ENCODE assay signal across 16 cellular contexts in genomic region chr10:87702260-87702972, GRCh38. TPM values are rescaled to one million over a fixed set of nuclear protein-coding genes. Genes with fewer than 3 reads are reported as not detected.
DNase-seq lines count a peak whose midpoint lies in the region; ATAC-seq and TF ChIP-seq lines count a peak whose summit lies in the region.
"Had no signal": no experiment of that assay in that cellular context is flagged by ENCODE, and none has a peak within 500 bp of the region (broad histone marks: within the 10 kb centered on the region; RNA-seq: fewer than 3 reads in every experiment).

No MANE protein-coding gene starts in this region.

- no peaks in the 10 kb centered on the region for H4K20me1 ChIP-seq in GM23338 (replicated peaks; ENCODE audit: insufficient read depth)

- H3K79me2 ChIP-seq in GM23338 (replicated peaks; ENCODE audit: insufficient read depth), result no peaks in the 10 kb centered on the region

- H3K9me3 ChIP-seq in RWPE2 (ENCODE audit: severe bottlenecking) (no peaks in the 10 kb centered on the region), subcutaneous abdominal adipose tissue (ENCODE audit: control insufficient read depth in 5 of 5, low read length in 5 of 5) (no peaks in the 10 kb centered on the region)
- no peaks in the 10 kb centered on the region for H3K9me3 ChIP-seq in naive thymus-derived CD4-positive, alpha-beta T cell (ENCODE audit: control insufficient read depth in 2 of 3, low read length in 3 of 3)

- no peaks in the 10 kb centered on the region for H3K36me3 Mint-ChIP-seq in GM23338 (ENCODE audit: low read depth)
- H3K36me3 Mint-ChIP-seq in naive thymus-derived CD4-positive, alpha-beta T cell, result no peaks in the 10 kb centered on the region
- H3K36me3 Mint-ChIP-seq: CD14-positive monocyte had no signal

- H3K27me3 ChIP-seq in GM23338 (ENCODE audit: insufficient read depth) (no peaks in the 10 kb centered on the region), RWPE2 (ENCODE audit: insufficient read depth, poor library complexity, severe bottlenecking) (no peaks in the 10 kb centered on the region), subcutaneous abdominal adipose tissue (ENCODE audit: control insufficient read depth in 5 of 5, insufficient read depth in 4 of 5, low read length in 5 of 5) (no peaks in the 10 kb centered on the region)
- H3K27me3 ChIP-seq in naive thymus-derived CD4-positive, alpha-beta T cell (ENCODE audit: control insufficient read depth in 2 of 2, insufficient read depth in 2 of 2, low read length in 2 of 2), result no peaks in the 10 kb centered on the region

- no peaks in the 10 kb centered on the region for H3K36me3 ChIP-seq in GM23338 (ENCODE audit: insufficient read depth)
- no peaks in the 10 kb centered on the region for H3K36me3 ChIP-seq in RWPE2 (ENCODE audit: low read depth)
- peaks cover 0 to 5% (median 0%) of the 10 kb centered on the region in 5 donors for H3K36me3 ChIP-seq in subcutaneous abdominal adipose tissue (ENCODE audit: control insufficient read depth in 5 of 5, insufficient read depth in 5 of 5, low read length in 5 of 5)
- no peaks in the 10 kb centered on the region for H3K36me3 ChIP-seq in naive thymus-derived CD4-positive, alpha-beta T cell (ENCODE audit: control insufficient read depth in 2 of 3, insufficient read depth in 3 of 3, low read length in 3 of 3)

- H2AFZ ChIP-seq in GM23338, result no peak overlapping the region

- peaks cover 4% of the 10 kb centered on the region for H3K27me3 Mint-ChIP-seq in GM23338 (ENCODE audit: insufficient read depth, low read depth, poor library complexity)
- peaks cover 0 to 16% (median 13%) of the 10 kb centered on the region in 5 donors for H3K27me3 Mint-ChIP-seq in naive thymus-derived CD4-positive, alpha-beta T cell

- H3F3A ChIP-seq in GM23338 (replicated peaks; ENCODE audit: low read depth), result no peaks in the 10 kb centered on the region

- H3K27ac ChIP-seq in GM23338 (ENCODE audit: low read depth) (no peak overlapping the region; the same call in 1 of the 2 replicates), RWPE2 (ENCODE audit: poor library complexity, severe bottlenecking) (peak overlapping the region; percentile 65), subcutaneous abdominal adipose tissue (ENCODE audit: low read depth, low read length) (peak overlapping the region; percentile 45)
- H3K27ac ChIP-seq in naive thymus-derived CD4-positive, alpha-beta T cell (ENCODE audit: low read depth, low read length), result no peak overlapping the region

- DNase-seq in GM23338 (ENCODE audit: low spot score) (no peak), RWPE2 (ENCODE audit: low spot score) (no peak), left colon (peak in 1 of 2 donors; percentile 21), inferior parietal cortex (ENCODE audit: extremely low spot score) (no peak)
- no peak for DNase-seq in naive thymus-derived CD4-positive, alpha-beta T cell
- DNase-seq: AML-193, H9, KG1, NCI-H1436, NCI-H2029 treated with DMSO at 0.1 percent for 48 hours, SHP77 had no signal

- H3K4me3 ChIP-seq in GM23338 (no peak overlapping the region), RWPE2 (ENCODE audit: severe bottlenecking) (no peak overlapping the region), subcutaneous abdominal adipose tissue (ENCODE audit: low read depth in 1 of 5, low read length in 5 of 5) (no peak overlapping the region)
- H3K4me3 ChIP-seq in naive thymus-derived CD4-positive, alpha-beta T cell (ENCODE audit: low read length), result no peak overlapping the region

- intact Hi-C loops in left colon (cut with DNase I, micrococcal nuclease), result no loop called here
- intact Hi-C loops in naive thymus-derived CD4-positive, alpha-beta T cell (cut with micrococcal nuclease), result no loop called here

- peaks cover 7% of the 10 kb centered on the region; the same call in 2 of the 3 replicates for H3K4me1 Mint-ChIP-seq in GM23338
- no peaks in the 10 kb centered on the region for H3K4me1 Mint-ChIP-seq in naive thymus-derived CD4-positive, alpha-beta T cell
- H3K4me1 Mint-ChIP-seq: CD14-positive monocyte had no signal

- CTCF ChIA-PET in naive thymus-derived CD4-positive, alpha-beta T cell (lab: Charles Lee), result no interaction called here

- POLR2A ChIA-PET in naive thymus-derived CD4-positive, alpha-beta T cell (lab: Charles Lee), result no interaction called here

- peak overlapping the region; percentile 65; the same call in 1 of the 2 replicates for H3K27ac Mint-ChIP-seq in GM23338
- no peak overlapping the region for H3K27ac Mint-ChIP-seq in naive thymus-derived CD4-positive, alpha-beta T cell
- H3K27ac Mint-ChIP-seq: CD14-positive monocyte had no signal

- TF ChIP-seq CTCF in GM23338 (conservative IDR thresholded peaks at IDR 0.05; ENCODE audit: low read depth in 2 of 2) (no peak), RWPE2 (IDR thresholded peaks at IDR 0.05; ENCODE audit: poor library complexity, severe bottlenecking) (no peak)

- H3K4me2 ChIP-seq in GM23338, result no peak overlapping the region

- H3K9ac ChIP-seq in subcutaneous abdominal adipose tissue (ENCODE audit: low read length in 5 of 5), result no peak overlapping the region

- H3K4me1 ChIP-seq in GM23338 (ENCODE audit: insufficient read depth), result no peaks in the 10 kb centered on the region
- peaks cover 33% of the 10 kb centered on the region for H3K4me1 ChIP-seq in RWPE2 (ENCODE audit: insufficient read depth, poor library complexity, severe bottlenecking)
- H3K4me1 ChIP-seq in subcutaneous abdominal adipose tissue (ENCODE audit: control insufficient read depth in 5 of 5, insufficient read depth in 5 of 5, low read length in 5 of 5), result peaks cover 0 to 35% (median 19%) of the 10 kb centered on the region in 5 donors
- H3K4me1 ChIP-seq in naive thymus-derived CD4-positive, alpha-beta T cell (ENCODE audit: control insufficient read depth in 2 of 2, insufficient read depth in 2 of 2, low read length in 2 of 2), result no peaks in the 10 kb centered on the region

- ATAC-seq in GM23338, result no peak
- no peak for ATAC-seq in RWPE2 (ENCODE audit: low read depth)
- ATAC-seq in left colon, result peak; percentile 58
- ATAC-seq in naive thymus-derived CD4-positive, alpha-beta T cell, result no peak
- ATAC-seq in GM21717 (IDR thresholded peaks at IDR 0.05; ENCODE audit: unreplicated experiment), result no peak
- ATAC-seq in GM18519 (IDR thresholded peaks at IDR 0.05; ENCODE audit: low FRiP score, unreplicated experiment), result no peak
- ATAC-seq: Panc1 had no signal

- H3K4me3 Mint-ChIP-seq in GM23338, result no peak overlapping the region
- no peak overlapping the region for H3K4me3 Mint-ChIP-seq in naive thymus-derived CD4-positive, alpha-beta T cell
- H3K4me3 Mint-ChIP-seq: CD14-positive monocyte, H9 had no signal

- H3K9me2 ChIP-seq in GM23338 (ENCODE audit: insufficient read depth), result no peaks in the 10 kb centered on the region

- no peaks in the 10 kb centered on the region for H3K9me3 Mint-ChIP-seq in GM23338
- H3K9me3 Mint-ChIP-seq in naive thymus-derived CD4-positive, alpha-beta T cell, result no peaks in the 10 kb centered on the region
- H3K9me3 Mint-ChIP-seq: H9 had no signal

TF ChIP-seq in GM23338, 12 proteins besides CTCF, POLR2A, EP300 and RAD21:
- no peak for TF ChIP-seq CREB1 (CRISPR knock-in tag; IDR thresholded peaks at IDR 0.05; ENCODE audit: low read depth)

RNA-seq across cellular contexts. Expression of gene PAPSS2, which starts 42.7 kb away (rescaled TPM):
- 17.1 and 19.6 TPM in 2 replicates for total RNA-seq in GM23338 (2014; rRNA removed; shearing (Covaris generic))
- polyA plus RNA-seq in GM23338 (2016; fragmentation: Nextera tagmentation; extraction: Ambion mirVana), result 12.9 and 13.2 TPM in 2 replicates
- 100 to 1,000 TPM; 219 to 322 TPM for total RNA-seq in left colon
- total RNA-seq in naive thymus-derived CD4-positive, alpha-beta T cell, result 1 to 10 TPM in 1 of 5 experiments, under 1 TPM in 4; 0.21 to 1.6 (median 0.57) TPM
- polyA plus RNA-seq in naive thymus-derived CD4-positive, alpha-beta T cell, result under 1 TPM; 0.05 to 0.06 TPM

Comparison
In these comparisons a context has a peak if more than half of its experiments do, and no peak if none do; other contexts are left out.
1. H3K27ac ChIP-seq: peak in RWPE2 (single experiment) and subcutaneous abdominal adipose tissue (single experiment); none in GM23338 (single experiment) and naive thymus-derived CD4-positive, alpha-beta T cell (single experiment).
2. RNA of gene PAPSS2, which starts 42.7 kb away (total RNA-seq): 219 to 322 TPM in left colon; 17.1 to 19.6 TPM in GM23338 and 0.21 to 1.6 TPM in naive thymus-derived CD4-positive, alpha-beta T cell; every median in the first group is over 10 times any median in the second.